Comparison of ENCODE assay signal across 28 cellular contexts in genomic region chr12:59185291-59185690, GRCh38.
DNase-seq lines count a peak whose midpoint lies in the region; ATAC-seq lines count a peak whose summit lies in the region.
"Had no signal": no experiment of that assay in that cellular context is flagged by ENCODE, and none has a peak within 500 bp of the region (broad histone marks: within the 10 kb centered on the region; RNA-seq: fewer than 3 reads in every experiment).

No MANE protein-coding gene starts in this region.

- H3K36me3 Mint-ChIP-seq in natural killer cell treated with Interleukin-12 subunit alpha and Interleukin-12 subunit beta and Interleukin-15 and Interleukin-18, amount 100 ng/mL, for 72 hours = no peaks in the 10 kb centered on the region
- H3K36me3 Mint-ChIP-seq: immature natural killer cell had no signal

- H3K4me3 Mint-ChIP-seq in natural killer cell treated with Interleukin-12 subunit alpha and Interleukin-12 subunit beta and Interleukin-15 and Interleukin-18, amount 100 ng/mL, for 72 hours = no peak overlapping the region
- H3K4me3 Mint-ChIP-seq: activated T-cell treated with anti-CD3 and anti-CD28 coated beads, Interleukin-2, amount 50 U/mL, for 4 hours; immature natural killer cell; nephron; T-helper 2 cell treated with Interferon-gamma antibody and Interleukin-4, amounts not matched to agents 5 μg/mL and 100 μg/mL, for 36 hours had no signal

- peaks cover 5% of the 10 kb centered on the region for H3K9me3 Mint-ChIP-seq in natural killer cell treated with Interleukin-12 subunit alpha and Interleukin-12 subunit beta and Interleukin-15 and Interleukin-18, amount 100 ng/mL, for 72 hours
- H3K9me3 Mint-ChIP-seq: activated T-cell treated with anti-CD3 and anti-CD28 coated beads, Interleukin-2, amount 50 U/mL, for 4 hours; nephron; T-helper 2 cell treated with Interferon-gamma antibody and Interleukin-4, amounts not matched to agents 5 μg/mL and 100 μg/mL, for 36 hours had no signal

- H3K4me1 Mint-ChIP-seq in natural killer cell treated with Interleukin-12 subunit alpha and Interleukin-12 subunit beta and Interleukin-15 and Interleukin-18, amount 100 ng/mL, for 72 hours (ENCODE audit: low read depth in 2 of 2) = no peaks in the 10 kb centered on the region
- H3K4me1 Mint-ChIP-seq: immature natural killer cell, nephron had no signal

- ATAC-seq in GM18867 (IDR thresholded peaks at IDR 0.05; ENCODE audit: unreplicated experiment) (peak; percentile 50), HG03442 (IDR thresholded peaks at IDR 0.05; ENCODE audit: unreplicated experiment) (peak; percentile 50)
- no peak for ATAC-seq in natural killer cell treated with Interleukin-12 subunit alpha and Interleukin-12 subunit beta and Interleukin-15 and Interleukin-18, amount 100 ng/mL, for 72 hours
- ATAC-seq: activated T-cell treated with anti-CD3 and anti-CD28 coated beads, Interleukin-2, amount 50 U/mL, for 4 hours; left colon; mucosa of descending colon had no signal

- H3K27me3 Mint-ChIP-seq in natural killer cell treated with Interleukin-12 subunit alpha and Interleukin-12 subunit beta and Interleukin-15 and Interleukin-18, amount 100 ng/mL, for 72 hours = no peaks in the 10 kb centered on the region

- H3K27ac Mint-ChIP-seq in natural killer cell treated with Interleukin-12 subunit alpha and Interleukin-12 subunit beta and Interleukin-15 and Interleukin-18, amount 100 ng/mL, for 72 hours = no peak overlapping the region
- H3K27ac Mint-ChIP-seq: immature natural killer cell; nephron; T-helper 2 cell treated with Interferon-gamma antibody and Interleukin-4, amounts not matched to agents 5 μg/mL and 100 μg/mL, for 36 hours had no signal

- DNase-seq in NCI-H146 treated with DMSO at 0.1 percent for 48 hours (lab: John Stamatoyannopoulos, UW; ENCODE audit: unreplicated experiment) = peak; percentile 93
- DNase-seq in myocyte (ENCODE audit: low read depth) = peak; percentile 60
- DNase-seq in natural killer cell treated with Interleukin-12 subunit alpha and Interleukin-12 subunit beta and Interleukin-15 and Interleukin-18, amount 100 ng/mL, for 72 hours (ENCODE audit: low spot score) = no peak
- no peak for DNase-seq in cortex of kidney (lab: John Stamatoyannopoulos, UW)
- DNase-seq in HT-29 (ENCODE audit: low spot score) = no peak
- DNase-seq: activated CD4-positive, alpha-beta T cell treated with anti-CD3 and anti-CD28 coated beads for 48 hours; activated gamma-delta T cell treated with Interleukin-2 at 50 U/mL for 16 hours; activated T-cell treated with anti-CD3 and anti-CD28 coated beads, Interleukin-2, amount 50 U/mL, for 4 hours; colonic mucosa; COR-L47; DMS53; effector CD8-positive, alpha-beta T cell; H7; immature natural killer cell; IMR-90; left colon; mammary epithelial cell; mucosa of descending colon; NCI-H1417 treated with DMSO at 0.1 percent for 48 hours; NCI-H226; Peyer's patch; SHP77; sigmoid colon; stimulated activated CD4-positive, alpha-beta T cell treated with anti-CD3 and anti-CD28 coated beads, Interleukin-4, amount 100 ng/mL, for 24 hours had no signal

Comparison
In these comparisons a context has a peak if more than half of its experiments do, and no peak if none do; other contexts are left out.
1. ATAC-seq: peak in GM18867 (single experiment) and HG03442 (single experiment); none in natural killer cell treated with Interleukin-12 subunit alpha and Interleukin-12 subunit beta and Interleukin-15 and Interleukin-18, amount 100 ng/mL, for 72 hours (0 of 2).
2. DNase-seq: peak in NCI-H146 treated with DMSO at 0.1 percent for 48 hours (single experiment) and myocyte (single experiment); none in natural killer cell treated with Interleukin-12 subunit alpha and Interleukin-12 subunit beta and Interleukin-15 and Interleukin-18, amount 100 ng/mL, for 72 hours (single experiment), cortex of kidney (single experiment) and HT-29 (single experiment).